Comparison of ENCODE assay signal across 1 cellular context in the genomic region with DNA sequence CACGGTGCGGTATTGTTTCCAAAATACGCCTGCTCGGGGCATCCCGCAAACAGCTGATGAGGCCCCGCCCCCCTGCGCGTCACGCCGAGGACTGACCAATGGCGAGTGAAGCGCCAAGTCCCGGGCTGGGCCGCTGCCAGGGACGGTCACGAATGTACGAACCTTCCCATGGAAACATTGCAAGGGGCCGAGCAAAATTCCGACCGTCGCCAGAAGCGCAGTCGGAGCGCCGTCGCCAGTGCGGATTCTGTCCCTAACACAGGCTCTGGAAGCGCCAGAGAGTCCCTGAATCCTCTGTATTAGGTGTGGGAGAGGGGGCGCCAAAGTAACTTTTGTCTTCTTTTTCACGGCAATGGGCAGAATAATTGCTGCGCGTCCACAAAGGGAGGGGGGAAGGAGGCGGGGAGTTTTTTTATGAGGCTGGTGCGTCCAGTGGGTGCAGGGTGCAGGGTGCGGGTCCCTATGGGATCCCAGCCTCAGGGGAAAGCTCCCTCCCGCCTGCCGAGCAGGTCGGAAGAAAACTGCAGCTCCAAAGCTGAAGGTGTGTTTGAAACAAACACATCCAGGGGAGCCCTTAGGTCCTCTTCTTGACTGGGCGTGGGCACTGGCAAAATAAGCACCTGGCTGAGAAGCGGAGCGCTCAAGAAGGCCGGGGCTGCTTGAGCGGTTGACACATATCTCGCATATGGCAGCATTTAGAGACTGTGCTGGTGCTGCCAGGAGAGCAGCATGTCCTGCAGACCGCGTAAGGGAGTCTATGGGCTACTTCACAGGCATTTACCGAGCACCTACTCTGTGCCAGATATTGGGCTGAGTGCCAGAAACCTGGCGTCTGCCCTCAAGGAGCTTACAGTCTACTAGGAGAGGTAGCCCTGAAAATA.
TF ChIP-seq lines count a peak whose summit lies in the region.

A gene with protein sequence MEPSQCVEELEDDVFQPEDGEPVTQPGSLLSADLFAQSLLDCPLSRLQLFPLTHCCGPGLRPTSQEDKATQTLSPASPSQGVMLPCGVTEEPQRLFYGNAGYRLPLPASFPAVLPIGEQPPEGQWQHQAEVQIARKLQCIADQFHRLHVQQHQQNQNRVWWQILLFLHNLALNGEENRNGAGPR (minus strand): TSS at position 25 of the 881 bp plus-strand sequence. CDS start 2,793 bp downstream, outside the sequence.

TF ChIP-seq in WTC11, 78 proteins besides CTCF, POLR2A, EP300 and RAD21 (continued from another document and continues in another):
- TF ChIP-seq, protein P1, sequence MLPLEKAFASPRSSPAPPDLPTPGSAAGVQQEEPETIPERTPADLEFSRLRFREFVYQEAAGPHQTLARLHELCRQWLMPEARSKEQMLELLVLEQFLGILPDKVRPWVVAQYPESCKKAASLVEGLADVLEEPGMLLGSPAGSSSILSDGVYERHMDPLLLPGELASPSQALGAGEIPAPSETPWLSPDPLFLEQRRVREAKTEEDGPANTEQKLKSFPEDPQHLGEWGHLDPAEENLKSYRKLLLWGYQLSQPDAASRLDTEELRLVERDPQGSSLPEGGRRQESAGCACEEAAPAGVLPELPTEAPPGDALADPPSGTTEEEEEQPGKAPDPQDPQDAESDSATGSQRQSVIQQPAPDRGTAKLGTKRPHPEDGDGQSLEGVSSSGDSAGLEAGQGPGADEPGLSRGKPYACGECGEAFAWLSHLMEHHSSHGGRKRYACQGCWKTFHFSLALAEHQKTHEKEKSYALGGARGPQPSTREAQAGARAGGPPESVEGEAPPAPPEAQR (CRISPR knock-in tag; IDR thresholded peaks at IDR 0.05), result no peak
- TF ChIP-seq JUN (CRISPR knock-in tag; IDR thresholded peaks at IDR 0.05) (no peak), ETV6 (CRISPR knock-in tag; IDR thresholded peaks at IDR 0.05) (peak; percentile 44; the same call in 1 of the 2 replicates), MXD4 (CRISPR knock-in tag; IDR thresholded peaks at IDR 0.05; ENCODE audit: borderline replicate concordance) (no peak), ATF1 (CRISPR knock-in tag; IDR thresholded peaks at IDR 0.05) (no peak), MYBL2 (CRISPR knock-in tag; IDR thresholded peaks at IDR 0.05) (0 out of 2 replicates have a peak, but pooled peaks have one; percentile 36), FOXP1 (CRISPR knock-in tag; IDR thresholded peaks at IDR 0.05; ENCODE audit: borderline replicate concordance) (peak; percentile 51; the same call in 1 of the 2 replicates), CBFB (CRISPR knock-in tag; IDR thresholded peaks at IDR 0.05; ENCODE audit: low read depth) (0 out of 2 replicates have a peak, but pooled peaks have one; percentile 34), TEAD1 (CRISPR knock-in tag; IDR thresholded peaks at IDR 0.05) (peak; percentile 63; the same call in 1 of the 2 replicates), ZNF416 (CRISPR knock-in tag; IDR thresholded peaks at IDR 0.05) (no peak), NFATC4 (CRISPR knock-in tag; IDR thresholded peaks at IDR 0.05) (no peak), HMGA2 (CRISPR knock-in tag; IDR thresholded peaks at IDR 0.05) (no peak), ZNF263 (CRISPR knock-in tag; IDR thresholded peaks at IDR 0.05; ENCODE audit: low read depth) (no peak), ZNF232 (CRISPR knock-in tag; IDR thresholded peaks at IDR 0.05) (0 out of 2 replicates have a peak, but pooled peaks have one; percentile 44), CREM (CRISPR knock-in tag; IDR thresholded peaks at IDR 0.05) (peak; percentile 82; the same call in 1 of the 2 replicates), TCF7 (CRISPR knock-in tag; IDR thresholded peaks at IDR 0.05; ENCODE audit: low read depth) (no peak), GTF2I (CRISPR knock-in tag; conservative IDR thresholded peaks at IDR 0.05) (no peak), IRF2 (CRISPR knock-in tag; IDR thresholded peaks at IDR 0.05; ENCODE audit: borderline replicate concordance, low read depth) (no peak), SP1 (CRISPR knock-in tag; conservative IDR thresholded peaks at IDR 0.05) (peak; percentile 98), PRRX2 (CRISPR knock-in tag; IDR thresholded peaks at IDR 0.05) (no peak)
- TF ChIP-seq, protein P2, sequence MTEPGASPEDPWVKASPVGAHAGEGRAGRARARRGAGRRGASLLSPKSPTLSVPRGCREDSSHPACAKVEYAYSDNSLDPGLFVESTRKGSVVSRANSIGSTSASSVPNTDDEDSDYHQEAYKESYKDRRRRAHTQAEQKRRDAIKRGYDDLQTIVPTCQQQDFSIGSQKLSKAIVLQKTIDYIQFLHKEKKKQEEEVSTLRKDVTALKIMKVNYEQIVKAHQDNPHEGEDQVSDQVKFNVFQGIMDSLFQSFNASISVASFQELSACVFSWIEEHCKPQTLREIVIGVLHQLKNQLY (CRISPR knock-in tag; IDR thresholded peaks at IDR 0.05), result no peak
- TF ChIP-seq, protein P3, sequence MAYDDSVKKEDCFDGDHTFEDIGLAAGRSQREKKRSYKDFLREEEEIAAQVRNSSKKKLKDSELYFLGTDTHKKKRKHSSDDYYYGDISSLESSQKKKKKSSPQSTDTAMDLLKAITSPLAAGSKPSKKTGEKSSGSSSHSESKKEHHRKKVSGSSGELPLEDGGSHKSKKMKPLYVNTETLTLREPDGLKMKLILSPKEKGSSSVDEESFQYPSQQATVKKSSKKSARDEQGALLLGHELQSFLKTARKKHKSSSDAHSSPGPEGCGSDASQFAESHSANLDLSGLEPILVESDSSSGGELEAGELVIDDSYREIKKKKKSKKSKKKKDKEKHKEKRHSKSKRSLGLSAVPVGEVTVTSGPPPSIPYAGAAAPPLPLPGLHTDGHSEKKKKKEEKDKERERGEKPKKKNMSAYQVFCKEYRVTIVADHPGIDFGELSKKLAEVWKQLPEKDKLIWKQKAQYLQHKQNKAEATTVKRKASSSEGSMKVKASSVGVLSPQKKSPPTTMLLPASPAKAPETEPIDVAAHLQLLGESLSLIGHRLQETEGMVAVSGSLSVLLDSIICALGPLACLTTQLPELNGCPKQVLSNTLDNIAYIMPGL (CRISPR knock-in tag; IDR thresholded peaks at IDR 0.05), result 0 out of 2 replicates have a peak, but pooled peaks have one; percentile 41
- TF ChIP-seq, protein P4, sequence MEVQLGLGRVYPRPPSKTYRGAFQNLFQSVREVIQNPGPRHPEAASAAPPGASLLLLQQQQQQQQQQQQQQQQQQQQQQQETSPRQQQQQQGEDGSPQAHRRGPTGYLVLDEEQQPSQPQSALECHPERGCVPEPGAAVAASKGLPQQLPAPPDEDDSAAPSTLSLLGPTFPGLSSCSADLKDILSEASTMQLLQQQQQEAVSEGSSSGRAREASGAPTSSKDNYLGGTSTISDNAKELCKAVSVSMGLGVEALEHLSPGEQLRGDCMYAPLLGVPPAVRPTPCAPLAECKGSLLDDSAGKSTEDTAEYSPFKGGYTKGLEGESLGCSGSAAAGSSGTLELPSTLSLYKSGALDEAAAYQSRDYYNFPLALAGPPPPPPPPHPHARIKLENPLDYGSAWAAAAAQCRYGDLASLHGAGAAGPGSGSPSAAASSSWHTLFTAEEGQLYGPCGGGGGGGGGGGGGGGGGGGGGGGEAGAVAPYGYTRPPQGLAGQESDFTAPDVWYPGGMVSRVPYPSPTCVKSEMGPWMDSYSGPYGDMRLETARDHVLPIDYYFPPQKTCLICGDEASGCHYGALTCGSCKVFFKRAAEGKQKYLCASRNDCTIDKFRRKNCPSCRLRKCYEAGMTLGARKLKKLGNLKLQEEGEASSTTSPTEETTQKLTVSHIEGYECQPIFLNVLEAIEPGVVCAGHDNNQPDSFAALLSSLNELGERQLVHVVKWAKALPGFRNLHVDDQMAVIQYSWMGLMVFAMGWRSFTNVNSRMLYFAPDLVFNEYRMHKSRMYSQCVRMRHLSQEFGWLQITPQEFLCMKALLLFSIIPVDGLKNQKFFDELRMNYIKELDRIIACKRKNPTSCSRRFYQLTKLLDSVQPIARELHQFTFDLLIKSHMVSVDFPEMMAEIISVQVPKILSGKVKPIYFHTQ (CRISPR knock-in tag; IDR thresholded peaks at IDR 0.05), result no peak
- TF ChIP-seq, protein P5, sequence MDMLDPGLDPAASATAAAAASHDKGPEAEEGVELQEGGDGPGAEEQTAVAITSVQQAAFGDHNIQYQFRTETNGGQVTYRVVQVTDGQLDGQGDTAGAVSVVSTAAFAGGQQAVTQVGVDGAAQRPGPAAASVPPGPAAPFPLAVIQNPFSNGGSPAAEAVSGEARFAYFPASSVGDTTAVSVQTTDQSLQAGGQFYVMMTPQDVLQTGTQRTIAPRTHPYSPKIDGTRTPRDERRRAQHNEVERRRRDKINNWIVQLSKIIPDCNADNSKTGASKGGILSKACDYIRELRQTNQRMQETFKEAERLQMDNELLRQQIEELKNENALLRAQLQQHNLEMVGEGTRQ (CRISPR knock-in tag; IDR thresholded peaks at IDR 0.05), result peak; percentile 58
- TF ChIP-seq, protein P6, sequence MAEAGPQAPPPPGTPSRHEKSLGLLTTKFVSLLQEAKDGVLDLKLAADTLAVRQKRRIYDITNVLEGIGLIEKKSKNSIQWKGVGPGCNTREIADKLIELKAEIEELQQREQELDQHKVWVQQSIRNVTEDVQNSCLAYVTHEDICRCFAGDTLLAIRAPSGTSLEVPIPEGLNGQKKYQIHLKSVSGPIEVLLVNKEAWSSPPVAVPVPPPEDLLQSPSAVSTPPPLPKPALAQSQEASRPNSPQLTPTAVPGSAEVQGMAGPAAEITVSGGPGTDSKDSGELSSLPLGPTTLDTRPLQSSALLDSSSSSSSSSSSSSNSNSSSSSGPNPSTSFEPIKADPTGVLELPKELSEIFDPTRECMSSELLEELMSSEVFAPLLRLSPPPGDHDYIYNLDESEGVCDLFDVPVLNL (CRISPR knock-in tag; IDR thresholded peaks at IDR 0.05; ENCODE audit: borderline replicate concordance, low read depth), result no peak
- TF ChIP-seq, protein P7, sequence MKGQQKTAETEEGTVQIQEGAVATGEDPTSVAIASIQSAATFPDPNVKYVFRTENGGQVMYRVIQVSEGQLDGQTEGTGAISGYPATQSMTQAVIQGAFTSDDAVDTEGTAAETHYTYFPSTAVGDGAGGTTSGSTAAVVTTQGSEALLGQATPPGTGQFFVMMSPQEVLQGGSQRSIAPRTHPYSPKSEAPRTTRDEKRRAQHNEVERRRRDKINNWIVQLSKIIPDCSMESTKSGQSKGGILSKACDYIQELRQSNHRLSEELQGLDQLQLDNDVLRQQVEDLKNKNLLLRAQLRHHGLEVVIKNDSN (CRISPR knock-in tag; IDR thresholded peaks at IDR 0.05), result no peak
- TF ChIP-seq, protein P8, sequence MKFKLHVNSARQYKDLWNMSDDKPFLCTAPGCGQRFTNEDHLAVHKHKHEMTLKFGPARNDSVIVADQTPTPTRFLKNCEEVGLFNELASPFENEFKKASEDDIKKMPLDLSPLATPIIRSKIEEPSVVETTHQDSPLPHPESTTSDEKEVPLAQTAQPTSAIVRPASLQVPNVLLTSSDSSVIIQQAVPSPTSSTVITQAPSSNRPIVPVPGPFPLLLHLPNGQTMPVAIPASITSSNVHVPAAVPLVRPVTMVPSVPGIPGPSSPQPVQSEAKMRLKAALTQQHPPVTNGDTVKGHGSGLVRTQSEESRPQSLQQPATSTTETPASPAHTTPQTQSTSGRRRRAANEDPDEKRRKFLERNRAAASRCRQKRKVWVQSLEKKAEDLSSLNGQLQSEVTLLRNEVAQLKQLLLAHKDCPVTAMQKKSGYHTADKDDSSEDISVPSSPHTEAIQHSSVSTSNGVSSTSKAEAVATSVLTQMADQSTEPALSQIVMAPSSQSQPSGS (CRISPR knock-in tag; IDR thresholded peaks at IDR 0.05; ENCODE audit: borderline replicate concordance, low read depth), result no peak
- TF ChIP-seq, protein P9, sequence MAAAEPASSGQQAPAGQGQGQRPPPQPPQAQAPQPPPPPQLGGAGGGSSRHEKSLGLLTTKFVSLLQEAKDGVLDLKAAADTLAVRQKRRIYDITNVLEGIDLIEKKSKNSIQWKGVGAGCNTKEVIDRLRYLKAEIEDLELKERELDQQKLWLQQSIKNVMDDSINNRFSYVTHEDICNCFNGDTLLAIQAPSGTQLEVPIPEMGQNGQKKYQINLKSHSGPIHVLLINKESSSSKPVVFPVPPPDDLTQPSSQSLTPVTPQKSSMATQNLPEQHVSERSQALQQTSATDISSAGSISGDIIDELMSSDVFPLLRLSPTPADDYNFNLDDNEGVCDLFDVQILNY (CRISPR knock-in tag; IDR thresholded peaks at IDR 0.05), result peak; percentile 49; the same call in 1 of the 2 replicates
- TF ChIP-seq, protein P10, sequence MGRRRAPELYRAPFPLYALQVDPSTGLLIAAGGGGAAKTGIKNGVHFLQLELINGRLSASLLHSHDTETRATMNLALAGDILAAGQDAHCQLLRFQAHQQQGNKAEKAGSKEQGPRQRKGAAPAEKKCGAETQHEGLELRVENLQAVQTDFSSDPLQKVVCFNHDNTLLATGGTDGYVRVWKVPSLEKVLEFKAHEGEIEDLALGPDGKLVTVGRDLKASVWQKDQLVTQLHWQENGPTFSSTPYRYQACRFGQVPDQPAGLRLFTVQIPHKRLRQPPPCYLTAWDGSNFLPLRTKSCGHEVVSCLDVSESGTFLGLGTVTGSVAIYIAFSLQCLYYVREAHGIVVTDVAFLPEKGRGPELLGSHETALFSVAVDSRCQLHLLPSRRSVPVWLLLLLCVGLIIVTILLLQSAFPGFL (CRISPR knock-in tag; IDR thresholded peaks at IDR 0.05; ENCODE audit: borderline replicate concordance), result no peak
- TF ChIP-seq, protein P11, sequence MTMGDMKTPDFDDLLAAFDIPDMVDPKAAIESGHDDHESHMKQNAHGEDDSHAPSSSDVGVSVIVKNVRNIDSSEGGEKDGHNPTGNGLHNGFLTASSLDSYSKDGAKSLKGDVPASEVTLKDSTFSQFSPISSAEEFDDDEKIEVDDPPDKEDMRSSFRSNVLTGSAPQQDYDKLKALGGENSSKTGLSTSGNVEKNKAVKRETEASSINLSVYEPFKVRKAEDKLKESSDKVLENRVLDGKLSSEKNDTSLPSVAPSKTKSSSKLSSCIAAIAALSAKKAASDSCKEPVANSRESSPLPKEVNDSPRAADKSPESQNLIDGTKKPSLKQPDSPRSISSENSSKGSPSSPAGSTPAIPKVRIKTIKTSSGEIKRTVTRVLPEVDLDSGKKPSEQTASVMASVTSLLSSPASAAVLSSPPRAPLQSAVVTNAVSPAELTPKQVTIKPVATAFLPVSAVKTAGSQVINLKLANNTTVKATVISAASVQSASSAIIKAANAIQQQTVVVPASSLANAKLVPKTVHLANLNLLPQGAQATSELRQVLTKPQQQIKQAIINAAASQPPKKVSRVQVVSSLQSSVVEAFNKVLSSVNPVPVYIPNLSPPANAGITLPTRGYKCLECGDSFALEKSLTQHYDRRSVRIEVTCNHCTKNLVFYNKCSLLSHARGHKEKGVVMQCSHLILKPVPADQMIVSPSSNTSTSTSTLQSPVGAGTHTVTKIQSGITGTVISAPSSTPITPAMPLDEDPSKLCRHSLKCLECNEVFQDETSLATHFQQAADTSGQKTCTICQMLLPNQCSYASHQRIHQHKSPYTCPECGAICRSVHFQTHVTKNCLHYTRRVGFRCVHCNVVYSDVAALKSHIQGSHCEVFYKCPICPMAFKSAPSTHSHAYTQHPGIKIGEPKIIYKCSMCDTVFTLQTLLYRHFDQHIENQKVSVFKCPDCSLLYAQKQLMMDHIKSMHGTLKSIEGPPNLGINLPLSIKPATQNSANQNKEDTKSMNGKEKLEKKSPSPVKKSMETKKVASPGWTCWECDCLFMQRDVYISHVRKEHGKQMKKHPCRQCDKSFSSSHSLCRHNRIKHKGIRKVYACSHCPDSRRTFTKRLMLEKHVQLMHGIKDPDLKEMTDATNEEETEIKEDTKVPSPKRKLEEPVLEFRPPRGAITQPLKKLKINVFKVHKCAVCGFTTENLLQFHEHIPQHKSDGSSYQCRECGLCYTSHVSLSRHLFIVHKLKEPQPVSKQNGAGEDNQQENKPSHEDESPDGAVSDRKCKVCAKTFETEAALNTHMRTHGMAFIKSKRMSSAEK (CRISPR knock-in tag; IDR thresholded peaks at IDR 0.05; ENCODE audit: borderline replicate concordance), result no peak
